34 cellular contexts compared by ENCODE assay signal in the genomic region with DNA sequence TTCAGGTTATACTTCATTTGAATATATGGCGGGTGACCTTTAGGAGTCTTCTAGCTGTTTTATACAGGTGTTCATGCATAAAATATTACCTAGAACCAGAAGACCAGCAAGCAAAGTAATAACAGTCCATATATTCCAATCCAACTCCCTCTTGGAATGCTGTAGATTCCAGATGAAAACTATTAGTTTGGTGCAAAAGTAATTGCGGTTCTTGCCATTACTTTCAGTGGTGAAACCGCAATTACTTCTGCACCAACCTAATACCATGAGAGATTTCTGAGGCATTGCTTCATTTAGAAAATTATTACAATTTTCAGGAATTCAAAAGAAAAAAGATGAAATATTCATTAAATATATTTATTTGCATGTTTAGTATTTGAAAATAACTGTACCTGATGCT.
DNase-seq lines count a peak whose midpoint lies in the region; ATAC-seq, FAIRE-seq and TF ChIP-seq lines count a peak whose summit lies in the region.
"Had no signal": no experiment of that assay in that cellular context is flagged by ENCODE, and none has a peak within 500 bp of the region (broad histone marks: within the 10 kb centered on the region; RNA-seq: fewer than 3 reads in every experiment).

No MANE protein-coding gene starts in this region.

- TF ChIP-seq RAD21 in HepG2 (CRISPR knock-in tag; IDR thresholded peaks at IDR 0.05), result no peak
- TF ChIP-seq RAD21 in K562 (CRISPR knock-in tag; conservative IDR thresholded peaks at IDR 0.05 in 1 of 2, IDR thresholded peaks at IDR 0.05 in 1 of 2), result no peak

- no peaks in the 10 kb centered on the region for H3K27me3 ChIP-seq in HepG2 (ENCODE audit: control insufficient read depth in 1 of 2, insufficient read depth in 2 of 2, low read length in 2 of 2)
- no peaks in the 10 kb centered on the region for H3K27me3 ChIP-seq in right lobe of liver
- H3K27me3 ChIP-seq in K562 (ENCODE audit: control insufficient read depth in 2 of 2, insufficient read depth in 2 of 2, low read length in 2 of 2), result no peaks in the 10 kb centered on the region
- no peaks in the 10 kb centered on the region for H3K27me3 ChIP-seq in small intestine (ENCODE audit: control insufficient read depth in 2 of 2, insufficient read depth in 2 of 2, low read length in 2 of 2)
- H3K27me3 ChIP-seq: BE2C; BLaER1; BLaER1 treated with 17β-estradiol and CSF1 and Interleukin-3, amounts not matched to agents 10 nM and 100 nM had no signal

- WGBS in HepG2 (ENCODE audit: low lambda C conversion rate), result 44% methylated on average over 3 of the region's 3 CpGs
- WGBS in right lobe of liver (ENCODE audit: insufficient coverage, low coverage, low lambda C conversion rate, missing lambda C conversion rate), result 86% methylated on average over 3 of the region's 3 CpGs
- WGBS in K562 (ENCODE audit: insufficient coverage, low coverage, missing lambda C conversion rate), result 2% methylated on average over 3 of the region's 3 CpGs
- WGBS in small intestine, 3 donors, result 93 to 98% (median 93%) methylated on average over 3 of the region's 3 CpGs

- H3K9me1 ChIP-seq in K562 (ENCODE audit: control insufficient read depth, insufficient read depth, low read length), result no peaks in the 10 kb centered on the region

- BruUV-seq in HepG2 (replicated peaks; lab: Mats Ljungman, UMichigan) (no TSS peak), K562 (replicated peaks; lab: Mats Ljungman, UMichigan) (no TSS peak)

- no peaks in the 10 kb centered on the region for H4K20me1 ChIP-seq in HepG2 (ENCODE audit: insufficient read depth, low read length)
- H4K20me1 ChIP-seq in K562 (replicated peaks; ENCODE audit: control insufficient read depth, insufficient read depth, low read length), result no peaks in the 10 kb centered on the region
- H4K20me1 ChIP-seq: BLaER1; BLaER1 treated with 17β-estradiol and CSF1 and Interleukin-3, amounts not matched to agents 10 nM and 100 nM had no signal

- H2AFZ ChIP-seq in HepG2 (ENCODE audit: low read length) (no peak overlapping the region), K562 (ENCODE audit: low read depth, low read length) (no peak overlapping the region)

- no peak for TF ChIP-seq CTCF in HepG2 (CRISPR knock-in tag; IDR thresholded peaks at IDR 0.05)
- no peak for TF ChIP-seq CTCF in right lobe of liver (IDR thresholded peaks at IDR 0.05)
- TF ChIP-seq CTCF in K562 (IDR thresholded peaks at IDR 0.05 in 2 of 3, conservative IDR thresholded peaks at IDR 0.05 in 1 of 3; ENCODE audit: insufficient read depth in 2 of 3, low read depth in 1 of 3, low read length in 3 of 3), result no peak
- TF ChIP-seq CTCF in kidney (IDR thresholded peaks at IDR 0.05; ENCODE audit: borderline replicate concordance, extremely low read depth, insufficient read depth), result no peak

- no peak for TF ChIP-seq POLR2A in HepG2 (IDR thresholded peaks at IDR 0.05; ENCODE audit: insufficient read depth in 1 of 2, low read depth in 2 of 2, low read length in 2 of 2)
- TF ChIP-seq POLR2A in right lobe of liver (IDR thresholded peaks at IDR 0.05), result no peak
- no peak for TF ChIP-seq POLR2A in K562 (conservative IDR thresholded peaks at IDR 0.05)
- no peak for TF ChIP-seq POLR2A in erythroblast (IDR thresholded peaks at IDR 0.05; ENCODE audit: low read length)

- H3K4me3 ChIP-seq in HepG2 (replicated peaks in 1 of 3; ENCODE audit: insufficient read depth in 1 of 3, low read depth in 2 of 3, low read length in 3 of 3), result no peak overlapping the region
- H3K4me3 ChIP-seq in right lobe of liver, result no peak overlapping the region
- H3K4me3 ChIP-seq in K562, result no peak overlapping the region
- H3K4me3 ChIP-seq in kidney (ENCODE audit: low read length in 2 of 2), result no peak overlapping the region
- H3K4me3 ChIP-seq in small intestine (ENCODE audit: low read depth in 1 of 2, low read length in 2 of 2), result no peak overlapping the region
- H3K4me3 ChIP-seq: A549; BLaER1; BLaER1 treated with 17β-estradiol and CSF1 and Interleukin-3, amounts not matched to agents 10 nM and 100 nM had no signal

- H3K4me1 ChIP-seq in HepG2 (ENCODE audit: insufficient read depth, low read length) (0 out of 2 replicates have a peak, but pooled peaks cover 5% of the 10 kb centered on the region), right lobe of liver (no peaks in the 10 kb centered on the region), K562 (replicated peaks in 1 of 2; ENCODE audit: control insufficient read depth in 2 of 2, insufficient read depth in 2 of 2, low read length in 2 of 2) (no peaks in the 10 kb centered on the region), kidney (ENCODE audit: control insufficient read depth in 1 of 2, insufficient read depth in 1 of 2, low read depth in 1 of 2, low read length in 2 of 2) (no peaks in the 10 kb centered on the region), small intestine (ENCODE audit: control insufficient read depth in 2 of 2, insufficient read depth in 1 of 2, low read depth in 1 of 2, low read length in 1 of 2) (peaks cover 0 to 3% of the 10 kb centered on the region in 2 donors)
- H3K4me1 ChIP-seq: A549; BE2C; BLaER1; BLaER1 treated with 17β-estradiol and CSF1 and Interleukin-3, amounts not matched to agents 10 nM and 100 nM had no signal

- POLR2A ChIA-PET in HepG2 (lab: Yijun Ruan, JAX), result no interaction called here
- POLR2A ChIA-PET in K562 (lab: Yijun Ruan, JAX), result no interaction called here

- H3K9me3 ChIP-seq in HepG2 (ENCODE audit: low read length) (no peaks in the 10 kb centered on the region), right lobe of liver (no peaks in the 10 kb centered on the region), K562 (replicated peaks; ENCODE audit: control insufficient read depth, insufficient read depth, low read depth, low read length) (no peaks in the 10 kb centered on the region), kidney (ENCODE audit: control insufficient read depth in 1 of 2, low read length in 2 of 2) (peaks cover 0 to 3% of the 10 kb centered on the region in 2 donors), small intestine (ENCODE audit: control insufficient read depth, low read depth) (no peaks in the 10 kb centered on the region)
- H3K9me3 ChIP-seq: A549; BE2C; BLaER1; BLaER1 treated with 17β-estradiol and CSF1 and Interleukin-3, amounts not matched to agents 10 nM and 100 nM; Caco-2 had no signal

- no peaks in the 10 kb centered on the region for H3K79me2 ChIP-seq in HepG2 (ENCODE audit: insufficient read depth, low read length)
- no peaks in the 10 kb centered on the region for H3K79me2 ChIP-seq in K562 (ENCODE audit: control insufficient read depth, insufficient read depth, low read length)

- no peak overlapping the region for H3K27ac ChIP-seq in HepG2 (ENCODE audit: extremely low read length, insufficient read depth, low read length)
- no peak overlapping the region for H3K27ac ChIP-seq in right lobe of liver
- no peak overlapping the region for H3K27ac ChIP-seq in K562 (ENCODE audit: extremely low read depth, low read depth, low read length)
- H3K27ac ChIP-seq in kidney (ENCODE audit: low read depth in 2 of 2, low read length in 2 of 2), result no peak overlapping the region
- H3K27ac ChIP-seq in small intestine (ENCODE audit: low read depth in 1 of 2, low read length in 1 of 2), result no peak overlapping the region
- H3K27ac ChIP-seq: 22Rv1; A549; BLaER1; BLaER1 treated with 17β-estradiol and CSF1 and Interleukin-3, amounts not matched to agents 10 nM and 100 nM; C4-2B had no signal

- H3K4me2 ChIP-seq in HepG2 (ENCODE audit: low read depth, low read length), result no peak overlapping the region
- H3K4me2 ChIP-seq in K562 (ENCODE audit: insufficient read depth, low read length), result no peak overlapping the region
- H3K4me2 ChIP-seq: A549; BLaER1; BLaER1 treated with 17β-estradiol and CSF1 and Interleukin-3, amounts not matched to agents 10 nM and 100 nM had no signal

- CTCF ChIA-PET in HepG2 (lab: Yijun Ruan, JAX; ENCODE audit: low intra/inter-chr PET ratio, low total read pairs) (no interaction called here), K562 (lab: Yijun Ruan, JAX; ENCODE audit: low intra/inter-chr PET ratio) (no interaction called here)

- TF ChIP-seq EP300 in HepG2 (IDR thresholded peaks at IDR 0.05; ENCODE audit: low read depth in 2 of 2, low read length in 2 of 2) (no peak), HepG2 (CRISPR knock-in tag; IDR thresholded peaks at IDR 0.05; ENCODE audit: borderline replicate concordance) (no peak), K562 (IDR thresholded peaks at IDR 0.05; ENCODE audit: low read length) (no peak)

- H3K36me3 ChIP-seq in HepG2 (replicated peaks in 1 of 2; ENCODE audit: control insufficient read depth in 1 of 2, insufficient read depth in 2 of 2, low read length in 2 of 2), result no peaks in the 10 kb centered on the region
- no peaks in the 10 kb centered on the region for H3K36me3 ChIP-seq in right lobe of liver
- no peaks in the 10 kb centered on the region for H3K36me3 ChIP-seq in K562 (ENCODE audit: control insufficient read depth, insufficient read depth, low read length)
- no peaks in the 10 kb centered on the region for H3K36me3 ChIP-seq in kidney (ENCODE audit: control insufficient read depth in 1 of 2, insufficient read depth in 2 of 2, low read length in 2 of 2)
- no peaks in the 10 kb centered on the region for H3K36me3 ChIP-seq in small intestine (ENCODE audit: control insufficient read depth in 2 of 2, insufficient read depth in 2 of 2, low read length in 2 of 2)
- H3K36me3 ChIP-seq: BE2C; BLaER1; BLaER1 treated with 17β-estradiol and CSF1 and Interleukin-3, amounts not matched to agents 10 nM and 100 nM had no signal

- intact Hi-C loops in HepG2 (cut with micrococcal nuclease; ENCODE audit: unreplicated experiment), result no loop called here
- intact Hi-C loops in right lobe of liver (cut with DNase I), result no loop called here
- intact Hi-C loops in K562 (cut with micrococcal nuclease), result no loop called here
- intact Hi-C loops in kidney (cut with DNase I), result no loop called here

- in situ Hi-C loops in HepG2 (cut with HindIII; ENCODE audit: extremely low pct_ligation_motif_present, low pct_unique_long_range_greater_than_20kb), result no loop called here
- in situ Hi-C loops in K562 (cut with MboI), result no loop called here

- no peak for FAIRE-seq in HepG2 (lab: Jason Lieb, UNC)
- FAIRE-seq in K562 (lab: Jason Lieb, UNC), result no peak
- peak; percentile 23 for FAIRE-seq in kidney (lab: Jason Lieb, UNC)
- peak; percentile 5 for FAIRE-seq in small intestine (lab: Jason Lieb, UNC)
- FAIRE-seq: A204.1, A549, D721Med had no signal

- no peak for DNase-seq in HepG2 (ENCODE audit: low spot score)
- DNase-seq in right lobe of liver, result no peak
- DNase-seq in K562 (ENCODE audit: extremely low read depth in 1 of 4, low spot score in 3 of 4), result no peak
- no peak for DNase-seq in kidney
- DNase-seq in small intestine, result no peak
- DNase-seq in NCI-H226, result no peak
- DNase-seq in erythroblast (lab: John Stamatoyannopoulos, UW), result no peak
- no peak for DNase-seq in COR-L47 (lab: John Stamatoyannopoulos, UW)
- DNase-seq: 8988T; ACHN; AML-193; BE2C; C1 segment of cervical spinal cord; Caco-2; Calu3; CD4-positive, alpha-beta memory T cell; CD4-positive, alpha-beta T cell; CD4-positive, CD25-positive, alpha-beta regulatory T cell; CD8-positive, alpha-beta memory T cell; CD8-positive, alpha-beta T cell; DMS 273 treated with DMSO at 0.1 percent for 48 hours; DMS153; DMS53; DMS79; DMS79 treated with DMSO at 0.1 percent for 48 hours; DND-41; EL had no signal

- ATAC-seq in HepG2, result no peak
- ATAC-seq in right lobe of liver, result no peak
- no peak for ATAC-seq in K562
- ATAC-seq: A549; CD8-positive, alpha-beta T cell had no signal

- H3K9ac ChIP-seq in HepG2 (ENCODE audit: insufficient read depth, low read depth, low read length) (no peak overlapping the region), K562 (ENCODE audit: insufficient read depth in 1 of 2, low read depth in 2 of 2, low read length in 2 of 2) (no peak overlapping the region), kidney (ENCODE audit: low read length in 2 of 2) (no peak overlapping the region)
- H3K9ac ChIP-seq: BLaER1; BLaER1 treated with 17β-estradiol and CSF1 and Interleukin-3, amounts not matched to agents 10 nM and 100 nM had no signal
